ENCODE assay signal across 1 cellular context in genomic region chr11:1845095-1845429, GRCh38.
TF ChIP-seq lines count a peak whose summit lies in the region.

No MANE protein-coding gene starts in this region.

TF ChIP-seq in A549, 52 proteins besides CTCF, POLR2A, EP300 and RAD21:
- TF ChIP-seq NFE2L2 (conservative IDR thresholded peaks at IDR 0.05; ENCODE audit: low read length): no peak
- peak; percentile 1 for TF ChIP-seq ZFP36 (IDR thresholded peaks at IDR 0.05; ENCODE audit: borderline replicate concordance, partially characterized antibody)
